Comparison of ENCODE assay signal across 25 cellular contexts in the genomic region with DNA sequence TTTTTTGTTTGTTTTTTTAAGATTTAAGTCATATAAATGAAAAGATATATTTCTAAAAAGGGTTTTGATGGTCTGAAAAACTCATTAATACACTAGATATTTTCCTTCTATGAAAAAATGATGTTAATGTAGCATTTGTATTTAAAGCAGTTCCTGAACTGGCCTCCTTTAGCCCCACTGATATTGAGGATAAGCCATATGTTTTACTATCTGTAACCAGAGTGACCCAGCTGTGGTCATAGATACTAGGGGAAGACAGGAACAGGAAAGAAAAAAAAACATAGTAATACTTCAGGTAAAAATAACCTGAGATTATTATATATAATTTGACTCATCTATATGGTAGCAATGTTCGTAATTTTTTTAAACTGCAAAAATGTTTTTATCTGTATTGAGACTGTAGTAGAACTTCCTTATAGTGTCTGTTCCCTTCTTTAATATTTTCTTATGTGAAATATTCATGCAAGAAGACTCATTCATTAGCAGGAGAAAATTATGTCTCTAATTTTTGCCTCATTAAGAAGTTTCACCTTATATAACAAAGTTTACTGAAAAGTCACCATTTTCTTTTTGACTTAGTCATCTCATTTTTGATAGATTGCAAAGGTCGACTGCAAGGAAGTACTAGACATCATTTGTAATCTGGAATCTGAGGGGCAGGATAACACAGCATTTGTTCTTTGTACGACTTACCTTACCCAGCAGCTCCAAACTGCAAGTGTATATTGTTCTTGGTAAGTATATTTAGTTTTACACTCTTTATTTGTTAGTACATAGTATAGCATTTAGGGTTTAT. TPM values are rescaled to one million over a fixed set of nuclear protein-coding genes. Genes with fewer than 3 reads are reported as not detected.
"Had no signal": no experiment of that assay in that cellular context is flagged by ENCODE, and none has a peak within 500 bp of the region (broad histone marks: within the 10 kb centered on the region; RNA-seq: fewer than 3 reads in every experiment).

No MANE protein-coding gene starts in this region.

- H3K4me3 Mint-ChIP-seq: activated CD8-positive, alpha-beta T cell treated with anti-CD3 and anti-CD28 coated beads, Interleukin-2, amount 10 ng/mL, durations not matched to agents 7 days and 5 days; activated naive CD4-positive, alpha-beta T cell treated with anti-CD3 and anti-CD28 coated beads for 36 hours; activated naive CD8-positive, alpha-beta T cell treated with anti-CD3 and anti-CD28 coated beads, Interleukin-2, amount 10 ng/mL, durations not matched to agents 7 days and 5 days; activated T-cell treated with anti-CD3 and anti-CD28 coated beads, Interleukin-2, amount 50 U/mL, for 4 hours; activated T-helper 17 cell treated with anti-CD3 and anti-CD28 coated beads, Interleukin-2, amount 50 U/mL, for 72 hours; T-helper 1 cell treated with Interleukin-12 subunit alpha and Interleukin-12 subunit beta and Interleukin-4 antibody, amounts not matched to agents 30 μg/mL and 1 μg/mL, for 36 hours had no signal

- H3K9me3 Mint-ChIP-seq: activated naive CD4-positive, alpha-beta T cell treated with anti-CD3 and anti-CD28 coated beads for 36 hours; activated naive CD8-positive, alpha-beta T cell treated with anti-CD3 and anti-CD28 coated beads, Interleukin-2, amount 10 ng/mL, durations not matched to agents 7 days and 5 days; activated T-cell treated with anti-CD3 and anti-CD28 coated beads, Interleukin-2, amount 50 U/mL, for 4 hours; activated T-helper 17 cell treated with anti-CD3 and anti-CD28 coated beads, Interleukin-2, amount 50 U/mL, for 72 hours; T-helper 1 cell treated with Interleukin-12 subunit alpha and Interleukin-12 subunit beta and Interleukin-4 antibody, amounts not matched to agents 30 μg/mL and 1 μg/mL, for 36 hours had no signal

- H3K27me3 Mint-ChIP-seq: activated naive CD8-positive, alpha-beta T cell treated with anti-CD3 and anti-CD28 coated beads, Interleukin-2, amount 10 ng/mL, durations not matched to agents 7 days and 5 days; activated T-helper 17 cell treated with anti-CD3 and anti-CD28 coated beads, Interleukin-2, amount 50 U/mL, for 72 hours had no signal

- DNase-seq: activated CD4-positive, alpha-beta T cell treated with anti-CD3 and anti-CD28 coated beads for 48 hours; activated CD4-positive, alpha-beta T cell treated with anti-CD3 and anti-CD28 coated beads, Interleukin-2, amount 50 U/mL, for 4 hours; activated CD4-positive, CD25-positive, alpha-beta regulatory T cell treated with anti-CD3 and anti-CD28 coated beads, Interleukin-2, amount 50 U/mL, for 72 hours; activated CD8-positive, alpha-beta T cell treated with anti-CD3 and anti-CD28 coated beads, Interleukin-2, amount 10 ng/mL, durations not matched to agents 7 days and 5 days; activated gamma-delta T cell; activated naive CD4-positive, alpha-beta T cell treated with anti-CD3 and anti-CD28 coated beads for 36 hours; activated naive CD8-positive, alpha-beta T cell treated with anti-CD3 and anti-CD28 coated beads, Interleukin-2, amount 10 ng/mL, durations not matched to agents 7 days and 5 days; activated T-cell treated with anti-CD3 and anti-CD28 coated beads, Interleukin-2, amount 50 U/mL, for 4 hours; aorta; Kasumi-1; NCI-H1105 treated with DMSO at 0.1 percent for 48 hours; NCI-H146; NCI-H187 treated with DMSO at 0.1 percent for 48 hours; NCI-H2081 treated with DMSO at 0.1 percent for 48 hours; NCI-H446; NCI-H524; PC-9; SHP77 treated with DMSO at 0.1 percent for 48 hours; T1000 had no signal

- FAIRE-seq: TTC549 had no signal

- H3K27ac Mint-ChIP-seq: activated CD8-positive, alpha-beta T cell treated with anti-CD3 and anti-CD28 coated beads, Interleukin-2, amount 10 ng/mL, durations not matched to agents 7 days and 5 days; activated naive CD4-positive, alpha-beta T cell treated with anti-CD3 and anti-CD28 coated beads for 36 hours; activated naive CD8-positive, alpha-beta T cell treated with anti-CD3 and anti-CD28 coated beads, Interleukin-2, amount 10 ng/mL, durations not matched to agents 7 days and 5 days; activated T-helper 17 cell treated with anti-CD3 and anti-CD28 coated beads, Interleukin-2, amount 50 U/mL, for 72 hours; T-helper 1 cell treated with Interleukin-12 subunit alpha and Interleukin-12 subunit beta and Interleukin-4 antibody, amounts not matched to agents 30 μg/mL and 1 μg/mL, for 36 hours had no signal

RNA-seq across cellular contexts. Expression of a gene that starts 25.6 kb away (rescaled TPM):
- total RNA-seq: activated CD8-positive, alpha-beta T cell treated with anti-CD3 and anti-CD28 coated beads, Interleukin-2, amount 10 ng/mL, durations not matched to agents 7 days and 5 days; activated naive CD4-positive, alpha-beta T cell treated with anti-CD3 and anti-CD28 coated beads for 36 hours; activated naive CD8-positive, alpha-beta T cell treated with anti-CD3 and anti-CD28 coated beads, Interleukin-2, amount 10 ng/mL, durations not matched to agents 7 days and 5 days; activated T-cell treated with anti-CD3 and anti-CD28 coated beads, Interleukin-2, amount 50 U/mL, for 4 hours; aorta; breast epithelium; cerebellum; PC-9; SK-MEL-5 had no signal
